ENCODE assay signal across 8 cellular contexts in the genomic region with DNA sequence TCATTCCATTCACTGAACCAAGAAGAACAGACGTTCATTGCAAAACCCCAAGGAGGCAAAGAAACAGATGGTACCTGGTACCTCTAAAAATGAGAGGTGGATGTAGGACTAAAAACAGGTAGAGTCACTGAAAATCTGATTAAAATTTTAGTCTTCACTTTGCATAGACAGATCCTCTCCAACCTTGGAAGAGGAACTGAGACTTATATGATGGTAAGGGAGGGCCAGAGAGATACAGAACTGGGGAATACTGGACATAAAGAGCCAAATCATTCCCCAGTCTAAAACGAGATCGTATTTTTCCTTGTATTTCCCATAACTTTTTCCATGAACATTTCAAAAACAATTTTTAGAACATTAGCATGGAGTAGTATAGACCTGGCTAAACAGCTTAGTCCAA.
"Had no signal": no experiment of that assay in that cellular context is flagged by ENCODE, and none has a peak within 500 bp of the region (broad histone marks: within the 10 kb centered on the region; RNA-seq: fewer than 3 reads in every experiment).

No MANE protein-coding gene starts in this region.

- H3K27ac ChIP-seq: HL-60, KMS-11 had no signal

- DNase-seq: IMR-90, KBM-7, KG1 had no signal

- FAIRE-seq: HTR-8/SVneo, K562 had no signal

- ATAC-seq: HepG2, K562 had no signal

- H3K4me2 ChIP-seq: KMS-11 had no signal

- H3K9ac ChIP-seq: KMS-11 had no signal

- H3K4me3 ChIP-seq: K562 had no signal
